In genomic region chrX:40247848-40248622, GRCh38 we compare ENCODE assay signal across 19 cellular contexts.
DNase-seq lines count a peak whose midpoint lies in the region; FAIRE-seq and TF ChIP-seq lines count a peak whose summit lies in the region.
"Had no signal": no experiment of that assay in that cellular context is flagged by ENCODE, and none has a peak within 500 bp of the region (broad histone marks: within the 10 kb centered on the region; RNA-seq: fewer than 3 reads in every experiment).

No MANE protein-coding gene starts in this region.

- H3K27me3 ChIP-seq in BE2C (no peaks in the 10 kb centered on the region), uterus (no peaks in the 10 kb centered on the region)
- H3K27me3 ChIP-seq: MG63 had no signal

- H3K9me3 ChIP-seq in BE2C: no peaks in the 10 kb centered on the region
- H3K9me3 ChIP-seq in uterus: no peaks in the 10 kb centered on the region
- H3K9me3 ChIP-seq: A549, Caco-2, MG63 had no signal

- FAIRE-seq in D721Med (lab: Jason Lieb, UNC) (no peak), frontal cortex (lab: Jason Lieb, UNC) (no peak)
- FAIRE-seq: A549 had no signal

- TF ChIP-seq CTCF in BE2C (IDR thresholded peaks at IDR 0.05; ENCODE audit: low read depth, low read length) (no peak), D721Med (IDR thresholded peaks at IDR 0.05; ENCODE audit: insufficient read depth, missing control alignments) (no peak), uterus (IDR thresholded peaks at IDR 0.05) (no peak)

- H3K4me1 ChIP-seq in BE2C (peaks cover 27% of the 10 kb centered on the region), uterus (no peaks in the 10 kb centered on the region)
- H3K4me1 ChIP-seq: A549, Caco-2 had no signal

- no peaks in the 10 kb centered on the region for H3K36me3 ChIP-seq in BE2C
- H3K36me3 ChIP-seq in uterus: no peaks in the 10 kb centered on the region
- H3K36me3 ChIP-seq: MG63 had no signal

- peak; percentile 73 for DNase-seq in BE2C
- peak; percentile 19 for DNase-seq in D721Med (ENCODE audit: insufficient read length, low spot score)
- DNase-seq in NCI-H82 treated with DMSO at 0.1 percent for 48 hours (lab: John Stamatoyannopoulos, UW; ENCODE audit: unreplicated experiment): peak; percentile 49
- peak; percentile 1 for DNase-seq in left kidney (ENCODE audit: low read depth, low spot score)
- DNase-seq in frontal cortex (ENCODE audit: low spot score in 2 of 2): no peak
- no peak for DNase-seq in uterus
- no peak for DNase-seq in stimulated activated naive CD4-positive, alpha-beta T cell treated with Interleukin-2 at 50 U/mL for 16 hours (lab: John Stamatoyannopoulos, UW)
- DNase-seq: Caco-2; CD4-positive, CD25-positive, alpha-beta regulatory T cell; DMS53; GDM1; MG63; NCI-H146; NCI-H2029; NCI-H524 treated with DMSO at 0.1 percent for 48 hours; NK-92 treated with Interleukin-12 subunit alpha and Interleukin-12 subunit beta, amount 100 ng/mL, for 24 hours; SHP77 treated with DMSO at 0.1 percent for 48 hours had no signal

- peak overlapping the region; percentile 6 for H3K4me3 ChIP-seq in BE2C (ENCODE audit: low read depth, low read length)
- H3K4me3 ChIP-seq in uterus: no peak overlapping the region
- H3K4me3 ChIP-seq: A549, MG63 had no signal

- H3K27ac ChIP-seq in uterus: no peak overlapping the region
- H3K27ac ChIP-seq: A549, RWPE1 had no signal

- intact Hi-C loops in uterus (cut with DNase I; ENCODE audit: low total_unique reads): no loop called here

- no peak for TF ChIP-seq POLR2A in uterus (IDR thresholded peaks at IDR 0.05)

Comparison
In these comparisons a context has a peak if more than half of its experiments do, and no peak if none do; other contexts are left out.
1. DNase-seq: peak in BE2C (single experiment), D721Med (single experiment), NCI-H82 treated with DMSO at 0.1 percent for 48 hours (single experiment) and left kidney (single experiment); none in frontal cortex (0 of 2), uterus (0 of 2) and stimulated activated naive CD4-positive, alpha-beta T cell treated with Interleukin-2 at 50 U/mL for 16 hours (single experiment).